Comparison of ENCODE assay signal across 13 cellular contexts in genomic region chr9:122190597-122191381, GRCh38. TPM values are rescaled to one million over a fixed set of nuclear protein-coding genes. Genes with fewer than 3 reads are reported as not detected.
DNase-seq lines count a peak whose midpoint lies in the region; ATAC-seq, FAIRE-seq and TF ChIP-seq lines count a peak whose summit lies in the region.
"Had no signal": no experiment of that assay in that cellular context is flagged by ENCODE, and none has a peak within 500 bp of the region (broad histone marks: within the 10 kb centered on the region; RNA-seq: fewer than 3 reads in every experiment).

No MANE protein-coding gene starts in this region.

- POLR2A ChIA-PET in activated CD4-positive, alpha-beta T cell treated with anti-CD3 and anti-CD28 coated beads, Interleukin-2, amount 10 ng/mL, durations not matched to agents 7 days and 5 days (lab: Charles Lee): no interaction called here

- no peaks in the 10 kb centered on the region for H3K4me1 Mint-ChIP-seq in activated CD4-positive, alpha-beta T cell treated with anti-CD3 and anti-CD28 coated beads, Interleukin-2, amount 10 ng/mL, durations not matched to agents 7 days and 5 days
- no peaks in the 10 kb centered on the region for H3K4me1 Mint-ChIP-seq in stimulated activated memory B cell treated with anti-CD40 and anti-IgM and Interleukin-4, amounts not matched to agents 10 μg/mL and 1 μg/mL and 100 μg/mL, for 72 hours

- no peak overlapping the region for H3K4me3 Mint-ChIP-seq in activated CD4-positive, alpha-beta T cell treated with anti-CD3 and anti-CD28 coated beads, Interleukin-2, amount 10 ng/mL, durations not matched to agents 7 days and 5 days
- no peak overlapping the region for H3K4me3 Mint-ChIP-seq in stimulated activated memory B cell treated with anti-CD40 and anti-IgM and Interleukin-4, amounts not matched to agents 10 μg/mL and 1 μg/mL and 100 μg/mL, for 72 hours
- H3K4me3 Mint-ChIP-seq: nephron; stimulated activated naive B cell treated with anti-CD40 and anti-IgM and Interleukin-4, amounts not matched to agents 10 μg/mL and 1 μg/mL and 100 μg/mL, for 72 hours had no signal

- H3K9me3 Mint-ChIP-seq in activated CD4-positive, alpha-beta T cell treated with anti-CD3 and anti-CD28 coated beads, Interleukin-2, amount 10 ng/mL, durations not matched to agents 7 days and 5 days: no peaks in the 10 kb centered on the region
- H3K9me3 Mint-ChIP-seq in stimulated activated memory B cell treated with anti-CD40 and anti-IgM and Interleukin-4, amounts not matched to agents 10 μg/mL and 1 μg/mL and 100 μg/mL, for 72 hours: no peaks in the 10 kb centered on the region
- H3K9me3 Mint-ChIP-seq: nephron; stimulated activated naive B cell treated with anti-CD40 and anti-IgM and Interleukin-4, amounts not matched to agents 10 μg/mL and 1 μg/mL and 100 μg/mL, for 72 hours had no signal

- no peak for TF ChIP-seq CTCF in pancreas (IDR thresholded peaks at IDR 0.05)

- no peak for FAIRE-seq in pancreas (lab: Jason Lieb, UNC)

- WGBS in pancreas, 2 donors: 81 to 82% methylated on average over 12 of the region's 12 CpGs

- no peaks in the 10 kb centered on the region for H3K9me3 ChIP-seq in pancreas
- H3K9me3 ChIP-seq: body of pancreas had no signal

- DNase-seq in activated CD4-positive, alpha-beta T cell treated with anti-CD3 and anti-CD28 coated beads for 48 hours: peak; percentile 43
- no peak for DNase-seq in activated CD4-positive, alpha-beta T cell treated with anti-CD3 and anti-CD28 coated beads, Interleukin-2, amount 10 ng/mL, durations not matched to agents 7 days and 5 days
- DNase-seq in MV-4-11 (lab: John Stamatoyannopoulos, UW) (peak; percentile 33), dermis blood vessel endothelial cell (peak; percentile 49), pons (ENCODE audit: low spot score) (peak; percentile 67), pancreas (no peak), erythroblast (lab: John Stamatoyannopoulos, UW) (no peak)
- DNase-seq: NCI-H1092 treated with DMSO at 0.1 percent for 48 hours; stimulated activated naive B cell treated with anti-CD40 and anti-IgM and Interleukin-4, amounts not matched to agents 10 μg/mL and 1 μg/mL and 100 μg/mL, for 72 hours; T-helper 1 cell had no signal

- H3K27ac Mint-ChIP-seq in activated CD4-positive, alpha-beta T cell treated with anti-CD3 and anti-CD28 coated beads, Interleukin-2, amount 10 ng/mL, durations not matched to agents 7 days and 5 days: no peak overlapping the region
- H3K27ac Mint-ChIP-seq in stimulated activated memory B cell treated with anti-CD40 and anti-IgM and Interleukin-4, amounts not matched to agents 10 μg/mL and 1 μg/mL and 100 μg/mL, for 72 hours: no peak overlapping the region
- H3K27ac Mint-ChIP-seq: nephron; stimulated activated naive B cell treated with anti-CD40 and anti-IgM and Interleukin-4, amounts not matched to agents 10 μg/mL and 1 μg/mL and 100 μg/mL, for 72 hours had no signal

- CTCF ChIA-PET in activated CD4-positive, alpha-beta T cell treated with anti-CD3 and anti-CD28 coated beads, Interleukin-2, amount 10 ng/mL, durations not matched to agents 7 days and 5 days (lab: Charles Lee): no interaction called here

- no peaks in the 10 kb centered on the region for H3K36me3 Mint-ChIP-seq in activated CD4-positive, alpha-beta T cell treated with anti-CD3 and anti-CD28 coated beads, Interleukin-2, amount 10 ng/mL, durations not matched to agents 7 days and 5 days (ENCODE audit: low read depth)
- no peaks in the 10 kb centered on the region for H3K36me3 Mint-ChIP-seq in stimulated activated memory B cell treated with anti-CD40 and anti-IgM and Interleukin-4, amounts not matched to agents 10 μg/mL and 1 μg/mL and 100 μg/mL, for 72 hours
- H3K36me3 Mint-ChIP-seq: stimulated activated naive B cell treated with anti-CD40 and anti-IgM and Interleukin-4, amounts not matched to agents 10 μg/mL and 1 μg/mL and 100 μg/mL, for 72 hours had no signal

- no peaks in the 10 kb centered on the region for H3K4me1 ChIP-seq in pancreas
- H3K4me1 ChIP-seq: body of pancreas had no signal

- no peak for ATAC-seq in pancreas
- no peak for ATAC-seq in stimulated activated memory B cell treated with anti-CD40 and anti-IgM and Interleukin-4, amounts not matched to agents 10 μg/mL and 1 μg/mL and 100 μg/mL, for 72 hours
- ATAC-seq: body of pancreas had no signal

- intact Hi-C loops in pancreas (cut with DNase I): no loop called here

- no peaks in the 10 kb centered on the region for H3K36me3 ChIP-seq in pancreas

- H3K27ac ChIP-seq in pancreas: no peak overlapping the region
- H3K27ac ChIP-seq: body of pancreas had no signal

- no peaks in the 10 kb centered on the region for H3K27me3 ChIP-seq in pancreas
- H3K27me3 ChIP-seq: body of pancreas had no signal

- H3K27me3 Mint-ChIP-seq in activated CD4-positive, alpha-beta T cell treated with anti-CD3 and anti-CD28 coated beads, Interleukin-2, amount 10 ng/mL, durations not matched to agents 7 days and 5 days: peaks cover 2% of the 10 kb centered on the region
- H3K27me3 Mint-ChIP-seq in stimulated activated memory B cell treated with anti-CD40 and anti-IgM and Interleukin-4, amounts not matched to agents 10 μg/mL and 1 μg/mL and 100 μg/mL, for 72 hours: no peaks in the 10 kb centered on the region
- H3K27me3 Mint-ChIP-seq: stimulated activated naive B cell treated with anti-CD40 and anti-IgM and Interleukin-4, amounts not matched to agents 10 μg/mL and 1 μg/mL and 100 μg/mL, for 72 hours had no signal

- TF ChIP-seq POLR2A in erythroblast (IDR thresholded peaks at IDR 0.05; ENCODE audit: low read length): no peak

- H3K4me3 ChIP-seq in pancreas: no peak overlapping the region
- H3K4me3 ChIP-seq: body of pancreas had no signal

RNA-seq across cellular contexts. Expression of gene MORN5, which starts 31.1 kb away (rescaled TPM):
- not detected for total RNA-seq in activated CD4-positive, alpha-beta T cell treated with anti-CD3 and anti-CD28 coated beads, Interleukin-2, amount 10 ng/mL, durations not matched to agents 7 days and 5 days
- total RNA-seq in dermis blood vessel endothelial cell (not detected in 2 replicates), pancreas (under 1 TPM in 2 of 6 donors, not detected in 4; 0.71 to 0.79 TPM)
- polyA plus RNA-seq in pancreas: under 1 TPM in 1 of 2 donors, not detected in 1; 0.45 TPM
- total RNA-seq: body of pancreas had no signal

RNA-seq across cellular contexts. Expression of gene NDUFA8, which starts 31.2 kb away (rescaled TPM):
- total RNA-seq in activated CD4-positive, alpha-beta T cell treated with anti-CD3 and anti-CD28 coated beads, Interleukin-2, amount 10 ng/mL, durations not matched to agents 7 days and 5 days: 10 to 100 TPM; 33.7 to 35.9 TPM
- total RNA-seq in dermis blood vessel endothelial cell: 40.7 and 48.5 TPM in 2 replicates
- 10 to 100 TPM; 10.7 to 21.7 (median 13.3) TPM for total RNA-seq in pancreas
- 10 to 100 TPM; 29.1 to 37.3 TPM for polyA plus RNA-seq in pancreas

RNA-seq across cellular contexts. Expression of gene LHX6, which starts 38.0 kb away (rescaled TPM):
- total RNA-seq in activated CD4-positive, alpha-beta T cell treated with anti-CD3 and anti-CD28 coated beads, Interleukin-2, amount 10 ng/mL, durations not matched to agents 7 days and 5 days: not detected
- 18.1 and 27.4 TPM in 2 replicates for total RNA-seq in dermis blood vessel endothelial cell
- total RNA-seq in pancreas: 1 to 10 TPM in 2 of 6 donors, under 1 TPM in 4; 0.22 to 1.2 (median 0.86) TPM
- polyA plus RNA-seq in pancreas: 1 to 10 TPM; 1.5 to 1.7 TPM

Comparison
In these comparisons a context has a peak if more than half of its experiments do, and no peak if none do; other contexts are left out.
1. DNase-seq: peak in activated CD4-positive, alpha-beta T cell treated with anti-CD3 and anti-CD28 coated beads for 48 hours (single experiment), MV-4-11 (single experiment), dermis blood vessel endothelial cell (single experiment) and pons (single experiment); none in activated CD4-positive, alpha-beta T cell treated with anti-CD3 and anti-CD28 coated beads, Interleukin-2, amount 10 ng/mL, durations not matched to agents 7 days and 5 days (single experiment), pancreas (0 of 6) and erythroblast (0 of 2).